8 cellular contexts compared by ENCODE assay signal in genomic region chr10:80460399-80461207, GRCh38. TPM values are rescaled to one million over a fixed set of nuclear protein-coding genes. Genes with fewer than 3 reads are reported as not detected.
DNase-seq lines count a peak whose midpoint lies in the region; ATAC-seq and TF ChIP-seq lines count a peak whose summit lies in the region.

No MANE protein-coding gene starts in this region.

- intact Hi-C loops in spleen (cut with DNase I; ENCODE audit: low total_unique reads) = loop anchor here (5.0 kb wide), 1 partner anchor 42 kb away; no protein-coding TSS in a partner anchor

- TF ChIP-seq CTCF in NB4 (IDR thresholded peaks at IDR 0.05; ENCODE audit: low read depth, low read length) (no peak), spleen (IDR thresholded peaks at IDR 0.05 in 8 of 11, conservative IDR thresholded peaks at IDR 0.05 in 3 of 11) (no peak)

- H3K4me1 ChIP-seq in spleen = peaks cover 93 to 100% (median 100%) of the 10 kb centered on the region in 6 donors

- DNase-seq in DMS53 (lab: John Stamatoyannopoulos, UW) (peak; percentile 96), NB4 (ENCODE audit: low read depth) (peak; percentile 56), astrocyte of the hippocampus (ENCODE audit: low read depth, low spot score) (peak; percentile 69), immature natural killer cell (no peak), spleen (no peak), NCI-H2171 treated with DMSO at 0.1 percent for 48 hours (lab: John Stamatoyannopoulos, UW) (no peak), NAMALWA (ENCODE audit: low spot score) (no peak)

- H3K4me3 ChIP-seq in NB4 (ENCODE audit: low read depth, low read length) (no peak overlapping the region), spleen (peak overlapping the region in 4 of 8 donors; percentile 5 to 87 (median 6))

- peaks cover 0 to 11% (median 3%) of the 10 kb centered on the region in 3 donors for H3K36me3 Mint-ChIP-seq in immature natural killer cell

- no peaks in the 10 kb centered on the region for H3K9me3 Mint-ChIP-seq in immature natural killer cell

- H3K9me3 ChIP-seq in spleen = no peaks in the 10 kb centered on the region

- peaks cover 100% of the 10 kb centered on the region in 2 donors for H3K4me1 Mint-ChIP-seq in immature natural killer cell

- ATAC-seq in GM21825 (IDR thresholded peaks at IDR 0.05; ENCODE audit: unreplicated experiment) = no peak

- peaks cover 2 to 17% (median 5%) of the 10 kb centered on the region in 3 donors for H3K27me3 Mint-ChIP-seq in immature natural killer cell (ENCODE audit: low read depth in 3 of 3)

- peak overlapping the region; percentile 97 to 100 (median 99) for H3K4me3 Mint-ChIP-seq in immature natural killer cell

- H3K27me3 ChIP-seq in spleen (replicated peaks in 1 of 7) = no peaks in the 10 kb centered on the region

- H3K36me3 ChIP-seq in spleen = peaks cover 0 to 26% (median 0%) of the 10 kb centered on the region in 6 donors

- peak overlapping the region; percentile 92 to 97 (median 96) for H3K27ac Mint-ChIP-seq in immature natural killer cell

- TF ChIP-seq POLR2A in NB4 (IDR thresholded peaks at IDR 0.05; ENCODE audit: extremely low read depth, insufficient read length) = no peak
- TF ChIP-seq POLR2A in spleen (IDR thresholded peaks at IDR 0.05) = no peak

- WGBS in spleen, 5 donors = 43 to 64% (median 57%) methylated on average over 6 of the region's 6 CpGs

- H3K27ac ChIP-seq in spleen = peak overlapping the region; percentile 79 to 99 (median 88)

RNA-seq across cellular contexts. Expression of gene TSPAN14, which starts 6.5 kb away (rescaled TPM):
- polyA plus RNA-seq in immature natural killer cell (100 to 1,000 TPM; 141 to 363 (median 226) TPM), spleen (10 to 100 TPM; 13.3 to 32.5 (median 24.6) TPM)
- total RNA-seq in spleen = 100 to 1,000 TPM in 6 of 7 donors, 10 to 100 TPM in 1; 81.3 to 172 (median 129) TPM

RNA-seq across cellular contexts. Expression of gene PRXL2A, which starts 52.3 kb away (rescaled TPM):
- polyA plus RNA-seq in immature natural killer cell = 1 to 10 TPM; 3.9 to 6.3 (median 4.3) TPM
- total RNA-seq in spleen = 10 to 100 TPM; 12.7 to 20.7 (median 16.9) TPM
- polyA plus RNA-seq in spleen = 10 to 100 TPM; 12.4 to 19.0 (median 14.3) TPM

Comparison
In these comparisons a context has a peak if more than half of its experiments do, and no peak if none do; other contexts are left out.
1. DNase-seq: peak in DMS53 (single experiment), NB4 (single experiment) and astrocyte of the hippocampus (single experiment); none in immature natural killer cell (0 of 3), spleen (single experiment), NCI-H2171 treated with DMSO at 0.1 percent for 48 hours (single experiment) and NAMALWA (single experiment).
2. RNA of gene TSPAN14, which starts 6.5 kb away (polyA plus RNA-seq): 141 to 363 TPM in immature natural killer cell; 13.3 to 32.5 TPM in spleen; every median in the first group is over 4 times any median in the second.